ENCODE assay signal across 8 cellular contexts in the genomic region with DNA sequence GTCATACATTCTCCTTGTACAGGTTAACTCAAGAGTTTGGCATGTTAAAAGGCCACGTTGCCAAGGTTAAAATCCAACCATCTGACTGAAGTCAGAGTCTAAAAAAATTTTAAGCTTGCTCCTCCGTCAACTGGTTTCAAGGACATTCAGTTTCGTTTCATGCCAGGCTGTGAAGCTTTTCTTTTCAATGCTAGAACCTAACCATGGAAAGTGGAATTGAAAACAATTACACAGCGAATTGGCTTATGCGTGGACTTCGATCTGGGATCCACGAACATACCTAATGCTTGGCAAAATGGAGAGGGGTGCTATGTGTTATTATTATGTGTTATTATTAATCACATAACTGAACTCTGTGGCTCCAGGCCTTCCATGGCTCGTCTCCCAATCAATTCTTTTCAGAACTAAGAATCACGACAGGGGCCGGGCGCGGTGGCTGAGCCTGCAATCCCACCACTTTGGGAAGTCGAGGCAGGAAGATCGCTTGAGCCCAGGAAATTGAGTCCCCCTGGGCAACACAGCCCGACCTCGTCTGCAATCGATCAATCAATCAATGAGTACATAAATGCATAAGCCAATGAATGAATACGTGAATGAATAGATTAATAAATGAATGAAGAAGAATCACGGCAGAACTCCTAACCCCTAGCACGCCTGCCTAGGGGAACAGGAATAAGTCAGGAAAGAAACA. TPM values are rescaled to one million over a fixed set of nuclear protein-coding genes. Genes with fewer than 3 reads are reported as not detected.
A peak's percentile ranks its signal among the peaks of the same experiment; 100 is the strongest.
DNase-seq lines count a peak whose midpoint lies in the region; ATAC-seq lines count a peak whose summit lies in the region.

No MANE protein-coding gene starts in this region.

- peak overlapping the region; percentile 98 to 100 (median 99) for H3K27ac Mint-ChIP-seq in CD8-positive, alpha-beta memory T cell
- H3K27ac Mint-ChIP-seq in stimulated activated naive B cell treated with anti-CD40 and anti-IgM and Interleukin-4, amounts not matched to agents 10 μg/mL and 1 μg/mL and 100 μg/mL, for 72 hours, result peak overlapping the region; percentile 93

- no peaks in the 10 kb centered on the region for H3K9me3 ChIP-seq in CD8-positive, alpha-beta memory T cell (ENCODE audit: low read length)

- H3K27me3 ChIP-seq in CD8-positive, alpha-beta memory T cell (ENCODE audit: insufficient read depth, low read length, poor library complexity, severe bottlenecking), result no peaks in the 10 kb centered on the region

- peaks cover 22% of the 10 kb centered on the region for H3K4me1 ChIP-seq in CD8-positive, alpha-beta memory T cell (ENCODE audit: insufficient read depth, low read length)

- H3K27ac ChIP-seq in CD8-positive, alpha-beta memory T cell (ENCODE audit: low read depth, low read length), result peak overlapping the region; percentile 94

- peaks cover 0 to 31% (median 6%) of the 10 kb centered on the region in 3 donors for H3K36me3 Mint-ChIP-seq in CD8-positive, alpha-beta memory T cell
- H3K36me3 Mint-ChIP-seq in stimulated activated naive B cell treated with anti-CD40 and anti-IgM and Interleukin-4, amounts not matched to agents 10 μg/mL and 1 μg/mL and 100 μg/mL, for 72 hours, result peaks cover 5 to 6% of the 10 kb centered on the region in 2 donors

- H3K27me3 Mint-ChIP-seq in CD8-positive, alpha-beta memory T cell, result no peaks in the 10 kb centered on the region
- H3K27me3 Mint-ChIP-seq in stimulated activated naive B cell treated with anti-CD40 and anti-IgM and Interleukin-4, amounts not matched to agents 10 μg/mL and 1 μg/mL and 100 μg/mL, for 72 hours, result no peaks in the 10 kb centered on the region

- no peak for DNase-seq in CD8-positive, alpha-beta memory T cell
- peak; percentile 47 for DNase-seq in MV-4-11 (lab: John Stamatoyannopoulos, UW)
- DNase-seq in astrocyte of the hippocampus (ENCODE audit: low read depth, low spot score), result peak; percentile 34
- peak; percentile 59 for DNase-seq in iris pigment epithelial cell (ENCODE audit: low read depth)
- no peak for DNase-seq in stimulated activated naive B cell treated with anti-CD40 and anti-IgM and Interleukin-4, amounts not matched to agents 10 μg/mL and 1 μg/mL and 100 μg/mL, for 72 hours
- no peak for DNase-seq in NCI-H2171 (lab: John Stamatoyannopoulos, UW)

- peak overlapping the region; percentile 97 to 100 (median 99) for H3K4me3 Mint-ChIP-seq in CD8-positive, alpha-beta memory T cell
- H3K4me3 Mint-ChIP-seq in stimulated activated naive B cell treated with anti-CD40 and anti-IgM and Interleukin-4, amounts not matched to agents 10 μg/mL and 1 μg/mL and 100 μg/mL, for 72 hours, result peak overlapping the region; percentile 95 to 100

- POLR2A ChIA-PET in CD8-positive, alpha-beta memory T cell (lab: Charles Lee), result interaction anchor here (0.6 to 0.9 kb wide), 3 partner anchors 10 to 82 kb away, joined by 3 to 6 read pairs (median 5); no protein-coding TSS in a partner anchor

- H3K4me1 Mint-ChIP-seq in CD8-positive, alpha-beta memory T cell, result peaks cover 38 to 52% (median 45%) of the 10 kb centered on the region in 3 donors
- peaks cover 10 to 35% of the 10 kb centered on the region in 2 donors for H3K4me1 Mint-ChIP-seq in stimulated activated naive B cell treated with anti-CD40 and anti-IgM and Interleukin-4, amounts not matched to agents 10 μg/mL and 1 μg/mL and 100 μg/mL, for 72 hours

- peak; percentile 3 for ATAC-seq in GM19455 (IDR thresholded peaks at IDR 0.05; ENCODE audit: unreplicated experiment)
- no peak for ATAC-seq in stimulated activated naive B cell treated with anti-CD40 and anti-IgM and Interleukin-4, amounts not matched to agents 10 μg/mL and 1 μg/mL and 100 μg/mL, for 72 hours (replicated peaks)
- ATAC-seq in HG03280 (IDR thresholded peaks at IDR 0.05; ENCODE audit: unreplicated experiment), result no peak

- no peaks in the 10 kb centered on the region for H3K36me3 ChIP-seq in CD8-positive, alpha-beta memory T cell (ENCODE audit: insufficient read depth, low read length)

- CTCF ChIA-PET in CD8-positive, alpha-beta memory T cell (lab: Charles Lee), result interaction anchor here (1.3 kb wide), 1 partner anchor 30 kb away, joined by 3 read pairs; no protein-coding TSS in a partner anchor

- peak overlapping the region; percentile 76 for H3K4me3 ChIP-seq in CD8-positive, alpha-beta memory T cell (ENCODE audit: low read length)

- H3K9me3 Mint-ChIP-seq in CD8-positive, alpha-beta memory T cell, result no peaks in the 10 kb centered on the region
- no peaks in the 10 kb centered on the region for H3K9me3 Mint-ChIP-seq in stimulated activated naive B cell treated with anti-CD40 and anti-IgM and Interleukin-4, amounts not matched to agents 10 μg/mL and 1 μg/mL and 100 μg/mL, for 72 hours

RNA-seq across cellular contexts. Expression of a gene that starts 0.8 kb away (rescaled TPM):
- total RNA-seq in CD8-positive, alpha-beta memory T cell, result 1 to 10 TPM; 9.0 to 9.5 TPM
- polyA plus RNA-seq in CD8-positive, alpha-beta memory T cell, result 0.98 TPM

RNA-seq across cellular contexts. Expression of a gene that starts 7.1 kb away (rescaled TPM):
- 10 to 100 TPM; 14.1 to 16.4 TPM for total RNA-seq in CD8-positive, alpha-beta memory T cell
- 8.6 TPM for polyA plus RNA-seq in CD8-positive, alpha-beta memory T cell

Comparison
In these comparisons a context has a peak if more than half of its experiments do, and no peak if none do; other contexts are left out.
1. DNase-seq: peak in MV-4-11 (single experiment), astrocyte of the hippocampus (single experiment) and iris pigment epithelial cell (single experiment); none in CD8-positive, alpha-beta memory T cell (0 of 5), stimulated activated naive B cell treated with anti-CD40 and anti-IgM and Interleukin-4, amounts not matched to agents 10 μg/mL and 1 μg/mL and 100 μg/mL, for 72 hours (single experiment) and NCI-H2171 (single experiment).